ENCODE assay signal across 34 cellular contexts in genomic region chr19:28908941-28909340, GRCh38.
"Had no signal": no experiment of that assay in that cellular context is flagged by ENCODE, and none has a peak within 500 bp of the region (broad histone marks: within the 10 kb centered on the region; RNA-seq: fewer than 3 reads in every experiment).

No MANE protein-coding gene starts in this region.

- H3K4me2 ChIP-seq: KMS-11 had no signal

- H3K27ac ChIP-seq: KMS-11 had no signal

- H3K9ac ChIP-seq: KMS-11 had no signal

- H3K9me3 ChIP-seq: MG63 had no signal

- H3K4me3 ChIP-seq: MG63 had no signal

- DNase-seq: Karpas-422, Kasumi-1, KG1, MG63, MM.1S, MV-4-11, NCI-H1048, NCI-H1092, NCI-H1092 treated with DMSO at 0.1 percent for 48 hours, NCI-H1105, NCI-H1105 treated with DMSO at 0.1 percent for 48 hours, NCI-H1417, NCI-H1417 treated with DMSO at 0.1 percent for 48 hours, NCI-H1436, NCI-H1436 treated with DMSO at 0.1 percent for 48 hours, NCI-H146, NCI-H1694, NCI-H1694 treated with DMSO at 0.1 percent for 48 hours, NCI-H187, NCI-H187 treated with DMSO at 0.1 percent for 48 hours, NCI-H1930, NCI-H2029, NCI-H2029 treated with DMSO at 0.1 percent for 48 hours, NCI-H2081, NCI-H2081 treated with DMSO at 0.1 percent for 48 hours, NCI-H2107, NCI-H2171, NCI-H2171 treated with DMSO at 0.1 percent for 48 hours, NCI-H2227 treated with DMSO at 0.1 percent for 48 hours, NCI-H226, NCI-H345, NCI-H446, NCI-H446 treated with DMSO at 0.1 percent for 48 hours had no signal

- H3K27me3 ChIP-seq: MG63 had no signal

- H3K36me3 ChIP-seq: MG63 had no signal
